Comparison of ENCODE assay signal across 10 cellular contexts in the genomic region with DNA sequence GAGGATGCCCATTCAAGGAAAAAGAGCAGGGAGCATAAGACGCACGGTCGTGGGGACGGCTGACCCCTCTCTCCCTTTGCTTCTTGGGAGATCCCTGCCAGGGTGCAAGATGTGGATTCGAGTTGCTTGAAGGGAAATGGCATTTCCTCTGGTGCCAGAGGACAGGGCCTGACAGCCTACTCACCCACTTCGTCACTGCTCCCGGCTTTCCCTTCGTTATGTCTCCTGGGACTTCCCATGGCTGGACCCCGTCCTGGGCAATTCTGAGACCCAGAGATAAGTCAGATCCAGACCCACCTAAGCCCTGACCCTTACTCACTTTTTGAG. TPM values are rescaled to one million over a fixed set of nuclear protein-coding genes. Genes with fewer than 3 reads are reported as not detected.
DNase-seq lines count a peak whose midpoint lies in the region; ATAC-seq and TF ChIP-seq lines count a peak whose summit lies in the region.
"Had no signal": no experiment of that assay in that cellular context is flagged by ENCODE, and none has a peak within 500 bp of the region (broad histone marks: within the 10 kb centered on the region; RNA-seq: fewer than 3 reads in every experiment).

No MANE protein-coding gene starts in this region.

- H3K36me3 ChIP-seq in HUES6 (ENCODE audit: control insufficient read depth, insufficient read depth, low read length), result peaks cover 49% of the 10 kb centered on the region
- peaks cover 57% of the 10 kb centered on the region for H3K36me3 ChIP-seq in muscle layer of colon (ENCODE audit: insufficient read depth, low read length)

- POLR2A ChIA-PET in AG04449 (lab: Yijun Ruan, JAX), result no interaction called here

- no peaks in the 10 kb centered on the region for H3K9me3 Mint-ChIP-seq in activated T-cell treated with anti-CD3 and anti-CD28 coated beads, Interleukin-2, amount 50 U/mL, for 4 hours

- peaks cover 17% of the 10 kb centered on the region for H3K36me3 Mint-ChIP-seq in activated T-cell treated with anti-CD3 and anti-CD28 coated beads, Interleukin-2, amount 50 U/mL, for 4 hours (ENCODE audit: insufficient read depth)

- H3K4me1 ChIP-seq in HUES6 (ENCODE audit: control insufficient read depth, insufficient read depth, low read length) (peaks cover 12% of the 10 kb centered on the region; the same call in 1 of the 2 replicates), muscle layer of colon (ENCODE audit: insufficient read depth, low read length) (peaks cover 19% of the 10 kb centered on the region)

- H3K27me3 Mint-ChIP-seq in activated T-cell treated with anti-CD3 and anti-CD28 coated beads, Interleukin-2, amount 50 U/mL, for 4 hours (ENCODE audit: low read depth), result no peaks in the 10 kb centered on the region

- peak overlapping the region; percentile 96 for H3K4me3 ChIP-seq in AG04449 (ENCODE audit: low read depth, low read length)
- H3K4me3 ChIP-seq in HUES6 (ENCODE audit: low read depth, low read length), result peak overlapping the region; percentile 76
- H3K4me3 ChIP-seq in coronary artery, result peak overlapping the region; percentile 94
- H3K4me3 ChIP-seq in muscle layer of colon (ENCODE audit: low read depth in 1 of 2, low read length in 2 of 2), result peak overlapping the region in 1 of 2 donors; percentile 94

- H3K27ac ChIP-seq in HUES6 (ENCODE audit: low read depth, low read length) (peak overlapping the region; percentile 1; the same call in 1 of the 2 replicates), coronary artery (peak overlapping the region; percentile 99 to 100), muscle layer of colon (ENCODE audit: low read depth, low read length) (peak overlapping the region; percentile 99)

- ATAC-seq in GM21528 (IDR thresholded peaks at IDR 0.05; ENCODE audit: low FRiP score, unreplicated experiment), result no peak
- ATAC-seq in activated T-cell treated with anti-CD3 and anti-CD28 coated beads, Interleukin-2, amount 50 U/mL, for 4 hours, result no peak

- DNase-seq in AG04449 (ENCODE audit: low read depth, low spot score) (no peak), coronary artery (ENCODE audit: low spot score) (no peak), SW 1271 (lab: John Stamatoyannopoulos, UW) (no peak), iPS-NIHi11 (ENCODE audit: low spot score) (no peak)
- no peak for DNase-seq in activated T-cell treated with anti-CD3 and anti-CD28 coated beads, Interleukin-2, amount 50 U/mL, for 4 hours
- DNase-seq: activated naive CD4-positive, alpha-beta T cell treated with Interleukin-2 at 50 U/mL for 16 hours; RPMI8226 had no signal

- H3K9ac ChIP-seq in HUES6 (ENCODE audit: low read length) (peak overlapping the region; percentile 75), muscle layer of colon (ENCODE audit: low read length) (no peak overlapping the region)

- TF ChIP-seq CTCF in AG04449 (IDR thresholded peaks at IDR 0.05; ENCODE audit: insufficient read depth, low read length, missing control alignments), result no peak
- TF ChIP-seq CTCF in coronary artery (IDR thresholded peaks at IDR 0.05), result no peak

- H3K27me3 ChIP-seq in HUES6 (ENCODE audit: control insufficient read depth, insufficient read depth, low read length) (no peaks in the 10 kb centered on the region), muscle layer of colon (ENCODE audit: control insufficient read depth in 1 of 2, insufficient read depth in 2 of 2, low read length in 2 of 2) (no peaks in the 10 kb centered on the region)

- no peaks in the 10 kb centered on the region for H3K9me3 ChIP-seq in HUES6 (ENCODE audit: control insufficient read depth, insufficient read depth, low read depth, low read length)
- H3K9me3 ChIP-seq in muscle layer of colon (ENCODE audit: low read length), result no peaks in the 10 kb centered on the region

- no peak overlapping the region for H3K4me3 Mint-ChIP-seq in activated T-cell treated with anti-CD3 and anti-CD28 coated beads, Interleukin-2, amount 50 U/mL, for 4 hours

- peaks cover 23% of the 10 kb centered on the region for H3K4me1 Mint-ChIP-seq in activated T-cell treated with anti-CD3 and anti-CD28 coated beads, Interleukin-2, amount 50 U/mL, for 4 hours (ENCODE audit: low read depth)

- CTCF ChIA-PET in AG04449 (lab: Yijun Ruan, JAX), result interaction anchor here (1.1 kb wide), 1 partner anchor 12 kb away, joined by 4 read pairs; no protein-coding TSS in a partner anchor

RNA-seq across cellular contexts. Expression of gene TBC1D17, which starts 1.2 kb away (rescaled TPM):
- 10 to 100 TPM; 29.1 to 30.5 (median 29.3) TPM for total RNA-seq in activated T-cell treated with anti-CD3 and anti-CD28 coated beads, Interleukin-2, amount 50 U/mL, for 4 hours

RNA-seq across cellular contexts. Expression of gene AKT1S1, which starts 1.6 kb away (rescaled TPM):
- total RNA-seq in activated T-cell treated with anti-CD3 and anti-CD28 coated beads, Interleukin-2, amount 50 U/mL, for 4 hours, result 10 to 100 TPM; 25.3 to 31.6 (median 28.0) TPM

RNA-seq across cellular contexts. Expression of gene PNKP, which starts 11.3 kb away (rescaled TPM):
- total RNA-seq in activated T-cell treated with anti-CD3 and anti-CD28 coated beads, Interleukin-2, amount 50 U/mL, for 4 hours, result 100 to 1,000 TPM; 110 to 120 (median 110) TPM

RNA-seq across cellular contexts. Expression of gene IL4I1, which starts 18.0 kb away (rescaled TPM):
- total RNA-seq in activated T-cell treated with anti-CD3 and anti-CD28 coated beads, Interleukin-2, amount 50 U/mL, for 4 hours, result 10 to 100 TPM; 24.7 to 52.7 (median 36.4) TPM

RNA-seq across cellular contexts. Expression of gene PTOV1, which starts 27.7 kb away (rescaled TPM):
- total RNA-seq in activated T-cell treated with anti-CD3 and anti-CD28 coated beads, Interleukin-2, amount 50 U/mL, for 4 hours, result 10 to 100 TPM; 77.8 to 86.3 (median 83.7) TPM

Comparison
In these comparisons a context has a peak if more than half of its experiments do, and no peak if none do; other contexts are left out.
1. H3K27ac ChIP-seq: peak in every context shown above with its lines; median percentile 100 in coronary artery; 99 in muscle layer of colon; 1 in HUES6.